16 cellular contexts compared by ENCODE assay signal in the genomic region with DNA sequence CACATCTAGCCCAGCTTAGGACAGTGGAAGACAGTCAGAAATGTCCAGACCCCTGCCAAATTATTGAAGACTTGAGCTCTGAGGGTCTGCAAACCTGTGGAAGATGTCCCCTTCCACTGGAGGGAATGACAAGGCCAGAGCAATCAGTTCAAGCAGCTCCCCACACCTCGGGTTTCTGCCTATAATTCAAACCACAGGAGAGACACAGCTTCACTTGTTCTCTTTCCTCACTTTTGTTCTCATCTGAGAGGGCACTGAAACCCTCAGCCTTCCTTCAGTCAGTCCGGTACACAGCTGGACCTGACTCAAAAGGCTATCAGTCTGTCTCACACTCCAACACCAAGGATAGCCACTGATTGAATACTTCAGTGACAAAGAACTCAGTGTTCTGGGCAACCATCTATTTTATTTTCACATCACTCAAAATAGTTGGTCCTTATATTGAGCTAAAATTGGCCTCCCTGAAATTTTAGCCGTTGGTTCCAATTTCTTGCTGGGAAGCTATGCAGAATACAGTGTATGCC.
A peak's percentile ranks its signal among the peaks of the same experiment; 100 is the strongest.
DNase-seq lines count a peak whose midpoint lies in the region; ATAC-seq, FAIRE-seq and TF ChIP-seq lines count a peak whose summit lies in the region.
"Had no signal": no experiment of that assay in that cellular context is flagged by ENCODE, and none has a peak within 500 bp of the region (broad histone marks: within the 10 kb centered on the region; RNA-seq: fewer than 3 reads in every experiment).

No MANE protein-coding gene starts in this region.

- H3K36me3 Mint-ChIP-seq in activated CD8-positive, alpha-beta T cell treated with anti-CD3 and anti-CD28 coated beads for 36 hours (ENCODE audit: low read depth), result no peaks in the 10 kb centered on the region

- no peak for FAIRE-seq in pancreas (lab: Jason Lieb, UNC)
- FAIRE-seq: H1 had no signal

- H3K36me3 ChIP-seq in heart right ventricle (no peaks in the 10 kb centered on the region), pancreas (no peaks in the 10 kb centered on the region), aorta (ENCODE audit: control insufficient read depth in 1 of 2, insufficient read depth in 2 of 2, low read length in 1 of 2) (no peaks in the 10 kb centered on the region)
- H3K36me3 ChIP-seq: MG63 had no signal

- H3K27ac ChIP-seq in heart right ventricle, result peak overlapping the region in 9 of 10 donors; percentile 35 to 88 (median 65)
- peak overlapping the region in 1 of 4 donors; percentile 67 for H3K27ac ChIP-seq in pancreas
- H3K27ac ChIP-seq in aorta (ENCODE audit: low read depth in 1 of 2, low read length in 2 of 2), result peak overlapping the region; percentile 47 to 65
- H3K27ac ChIP-seq: C4-2B had no signal

- DNase-seq in RPMI7951 (ENCODE audit: low read depth), result peak; percentile 49
- DNase-seq in heart right ventricle, result no peak
- DNase-seq in pancreas, result no peak
- DNase-seq in aorta, result no peak
- DNase-seq in SIG-M5 treated with dmso at 0.1 percent for 504 hours (lab: John Stamatoyannopoulos, UW; ENCODE audit: unreplicated experiment), result no peak
- no peak for DNase-seq in activated CD8-positive, alpha-beta T cell treated with anti-CD3 and anti-CD28 coated beads for 36 hours
- DNase-seq: COR-L47, EL, MG63, NCI-H1092 treated with DMSO at 0.1 percent for 48 hours, NCI-H510A treated with DMSO at 0.1 percent for 48 hours, SHP77 had no signal

- H3K9me3 Mint-ChIP-seq in activated CD8-positive, alpha-beta T cell treated with anti-CD3 and anti-CD28 coated beads for 36 hours, result no peaks in the 10 kb centered on the region

- H3K27me3 ChIP-seq in heart right ventricle, result no peaks in the 10 kb centered on the region
- H3K27me3 ChIP-seq in pancreas, result no peaks in the 10 kb centered on the region
- H3K27me3 ChIP-seq in aorta (ENCODE audit: control insufficient read depth in 1 of 2, insufficient read depth in 2 of 2, low read length in 1 of 2), result no peaks in the 10 kb centered on the region
- H3K27me3 ChIP-seq: MG63 had no signal

- WGBS in heart right ventricle, 2 donors, result 41 to 44% methylated on average over 3 of the region's 3 CpGs
- WGBS in pancreas, 2 donors, result 12 to 19% methylated on average over 3 of the region's 3 CpGs
- WGBS in aorta, 2 donors, result 1 to 7% methylated on average over 3 of the region's 3 CpGs

- no peak overlapping the region for H3K27ac Mint-ChIP-seq in activated CD8-positive, alpha-beta T cell treated with anti-CD3 and anti-CD28 coated beads for 36 hours

- intact Hi-C loops in heart right ventricle (cut with DNase I), result loop anchor here in 3 of 10 donors (5.0 kb wide), 1 partner anchor 69 kb away; the partner anchor contains the start of gene TENT5C (in 3 of the 3)
- intact Hi-C loops in pancreas (cut with DNase I), result loop anchor here in 1 of 3 donors (10.0 kb wide), 1 partner anchor 141 kb away; no protein-coding TSS in a partner anchor
- intact Hi-C loops in aorta (cut with DNase I), result loop anchor here (5.0 to 10.0 kb wide), 2 partner anchors 76 to 141 kb away; no protein-coding TSS in a partner anchor
- intact Hi-C loops in activated CD8-positive, alpha-beta T cell treated with anti-CD3 and anti-CD28 coated beads for 36 hours (cut with micrococcal nuclease), result no loop called here

- H3K9me3 ChIP-seq in heart right ventricle (no peaks in the 10 kb centered on the region), pancreas (no peaks in the 10 kb centered on the region), aorta (ENCODE audit: control insufficient read depth, low read length) (no peaks in the 10 kb centered on the region)
- H3K9me3 ChIP-seq: MG63 had no signal

- peaks cover 12% of the 10 kb centered on the region for H3K4me1 Mint-ChIP-seq in activated CD8-positive, alpha-beta T cell treated with anti-CD3 and anti-CD28 coated beads for 36 hours (ENCODE audit: low read depth)

- POLR2A ChIA-PET in activated CD8-positive, alpha-beta T cell treated with anti-CD3 and anti-CD28 coated beads for 36 hours (lab: Charles Lee), result interaction anchor here (1.5 kb wide), 1 partner anchor 10 kb away, joined by 4 read pairs; no protein-coding TSS in a partner anchor

- H3K4me3 Mint-ChIP-seq in activated CD8-positive, alpha-beta T cell treated with anti-CD3 and anti-CD28 coated beads for 36 hours, result no peak overlapping the region

- H3K27me3 Mint-ChIP-seq in activated CD8-positive, alpha-beta T cell treated with anti-CD3 and anti-CD28 coated beads for 36 hours, result peaks cover 27% of the 10 kb centered on the region

- H3K4me1 ChIP-seq in heart right ventricle (peaks cover 15 to 77% (median 36%) of the 10 kb centered on the region in 9 donors), pancreas (peaks cover 15 to 34% (median 26%) of the 10 kb centered on the region in 3 donors), aorta (ENCODE audit: control insufficient read depth in 1 of 2, insufficient read depth in 2 of 2, low read length in 2 of 2) (peaks cover 5 to 10% of the 10 kb centered on the region in 2 donors)

- peak in 4 of 8 donors; percentile 20 to 83 (median 60) for ATAC-seq in heart right ventricle
- ATAC-seq in pancreas, result peak in 3 of 4 donors; percentile 34 to 50 (median 34)
- no peak for ATAC-seq in aorta (ENCODE audit: low FRiP score)
- no peak for ATAC-seq in HG02938 (IDR thresholded peaks at IDR 0.05; ENCODE audit: unreplicated experiment)
- no peak for ATAC-seq in activated CD8-positive, alpha-beta T cell treated with anti-CD3 and anti-CD28 coated beads for 36 hours
- ATAC-seq: Panc1 had no signal

- TF ChIP-seq CTCF in heart right ventricle (IDR thresholded peaks at IDR 0.05) (no peak), pancreas (IDR thresholded peaks at IDR 0.05) (no peak)
- TF ChIP-seq CTCF in activated CD8-positive, alpha-beta T cell treated with anti-CD3 and anti-CD28 coated beads for 36 hours (IDR thresholded peaks at IDR 0.05), result no peak

- CTCF ChIA-PET in activated CD8-positive, alpha-beta T cell treated with anti-CD3 and anti-CD28 coated beads for 36 hours (lab: Charles Lee), result interaction anchor here (0.8 to 7.0 kb wide), 10 partner anchors 10 to 163 kb away, joined by 3 to 79 read pairs (median 6); no protein-coding TSS in a partner anchor

- H3K4me3 ChIP-seq in heart right ventricle, result no peak overlapping the region
- no peak overlapping the region for H3K4me3 ChIP-seq in pancreas
- H3K4me3 ChIP-seq in aorta (ENCODE audit: low read length in 2 of 2), result no peak overlapping the region
- H3K4me3 ChIP-seq: MG63 had no signal

Comparison
In these comparisons a context has a peak if more than half of its experiments do, and no peak if none do; other contexts are left out.
1. ATAC-seq: peak in pancreas (3 of 4); none in aorta (single experiment), HG02938 (single experiment) and activated CD8-positive, alpha-beta T cell treated with anti-CD3 and anti-CD28 coated beads for 36 hours (single experiment).